1 cellular context compared by ENCODE assay signal in the genomic region with DNA sequence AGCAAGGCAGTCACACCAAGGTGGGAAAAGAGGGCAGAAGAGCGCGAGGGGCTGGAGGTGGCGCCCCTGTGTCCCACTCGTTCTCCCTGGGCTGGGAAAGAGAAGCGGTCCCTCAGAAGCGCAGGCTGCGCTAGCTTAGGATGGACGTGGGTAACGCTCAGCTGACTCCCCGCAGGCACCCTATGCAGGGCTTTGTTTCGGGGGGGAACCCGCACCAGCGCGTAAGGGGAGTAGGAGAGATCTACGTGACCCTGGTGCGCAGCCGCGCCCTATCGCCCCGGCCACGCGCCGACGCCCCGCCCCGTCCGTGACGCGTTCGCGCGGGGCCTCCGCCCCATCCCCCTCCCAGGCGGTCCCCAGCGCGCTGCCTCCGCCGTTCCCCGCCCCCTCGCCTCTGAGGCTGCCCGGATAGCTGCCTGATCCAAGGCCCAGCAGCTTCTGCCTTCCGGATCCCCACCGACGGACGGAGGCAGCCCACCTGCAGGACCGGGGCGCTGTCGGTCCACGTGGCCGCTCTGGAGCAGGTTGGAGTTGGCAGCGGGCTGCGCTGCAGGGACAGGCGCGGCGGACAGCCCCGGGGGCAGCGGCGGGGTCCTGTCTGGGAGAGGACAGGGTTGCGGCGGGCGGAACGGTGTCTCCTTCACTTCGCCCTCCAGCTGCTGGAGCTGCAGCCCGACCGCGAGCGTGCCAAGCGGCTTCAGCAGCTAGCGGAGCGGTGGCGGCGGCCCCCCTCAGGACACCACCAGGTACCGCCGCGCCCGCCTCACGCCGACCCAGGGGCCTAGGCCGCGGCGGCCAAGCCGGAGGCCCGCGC.
TF ChIP-seq lines count a peak whose summit lies in the region.

Gene VDAC2 (plus strand): TSS at position 604 of the 814 bp plus-strand sequence. CDS start 363 bp downstream, outside the sequence.

TF ChIP-seq in HepG2, 621 proteins besides CTCF, POLR2A, EP300 and RAD21 (continued from another document and continues in another):
- TF ChIP-seq, protein P1, sequence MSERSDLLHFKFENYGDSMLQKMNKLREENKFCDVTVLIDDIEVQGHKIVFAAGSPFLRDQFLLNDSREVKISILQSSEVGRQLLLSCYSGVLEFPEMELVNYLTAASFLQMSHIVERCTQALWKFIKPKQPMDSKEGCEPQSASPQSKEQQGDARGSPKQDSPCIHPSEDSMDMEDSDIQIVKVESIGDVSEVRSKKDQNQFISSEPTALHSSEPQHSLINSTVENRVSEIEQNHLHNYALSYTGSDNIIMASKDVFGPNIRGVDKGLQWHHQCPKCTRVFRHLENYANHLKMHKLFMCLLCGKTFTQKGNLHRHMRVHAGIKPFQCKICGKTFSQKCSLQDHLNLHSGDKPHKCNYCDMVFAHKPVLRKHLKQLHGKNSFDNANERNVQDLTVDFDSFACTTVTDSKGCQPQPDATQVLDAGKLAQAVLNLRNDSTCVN (CRISPR knock-in tag; IDR thresholded peaks at IDR 0.05; ENCODE audit: borderline replicate concordance) = peak; percentile 38; the same call in 1 of the 2 replicates
- no peak for TF ChIP-seq FOXA1 (IDR thresholded peaks at IDR 0.05)
- TF ChIP-seq FOXA1 (CRISPR knock-in tag; IDR thresholded peaks at IDR 0.05) = 0 out of 2 replicates have a peak, but pooled peaks have one; percentile 0
- peak; percentile 82 for TF ChIP-seq NR0B2 (CRISPR knock-in tag; IDR thresholded peaks at IDR 0.05)
- no peak for TF ChIP-seq ADNP (CRISPR knock-in tag; IDR thresholded peaks at IDR 0.05)
- no peak for TF ChIP-seq RFXANK (CRISPR knock-in tag; IDR thresholded peaks at IDR 0.05)
- no peak for TF ChIP-seq EHMT2 (IDR thresholded peaks at IDR 0.05; ENCODE audit: borderline replicate concordance, low read depth, low read length)
- no peak for TF ChIP-seq ZNF552 (CRISPR knock-in tag; IDR thresholded peaks at IDR 0.05; ENCODE audit: borderline replicate concordance)
- peak; percentile 93; the same call in 1 of the 2 replicates for TF ChIP-seq KDM3A (CRISPR knock-in tag; IDR thresholded peaks at IDR 0.05; ENCODE audit: low read depth)
- TF ChIP-seq SPEN (CRISPR knock-in tag; IDR thresholded peaks at IDR 0.05; ENCODE audit: low read depth) = peak; percentile 93
- no peak for TF ChIP-seq IKZF1 (IDR thresholded peaks at IDR 0.05)
- TF ChIP-seq, protein P2, sequence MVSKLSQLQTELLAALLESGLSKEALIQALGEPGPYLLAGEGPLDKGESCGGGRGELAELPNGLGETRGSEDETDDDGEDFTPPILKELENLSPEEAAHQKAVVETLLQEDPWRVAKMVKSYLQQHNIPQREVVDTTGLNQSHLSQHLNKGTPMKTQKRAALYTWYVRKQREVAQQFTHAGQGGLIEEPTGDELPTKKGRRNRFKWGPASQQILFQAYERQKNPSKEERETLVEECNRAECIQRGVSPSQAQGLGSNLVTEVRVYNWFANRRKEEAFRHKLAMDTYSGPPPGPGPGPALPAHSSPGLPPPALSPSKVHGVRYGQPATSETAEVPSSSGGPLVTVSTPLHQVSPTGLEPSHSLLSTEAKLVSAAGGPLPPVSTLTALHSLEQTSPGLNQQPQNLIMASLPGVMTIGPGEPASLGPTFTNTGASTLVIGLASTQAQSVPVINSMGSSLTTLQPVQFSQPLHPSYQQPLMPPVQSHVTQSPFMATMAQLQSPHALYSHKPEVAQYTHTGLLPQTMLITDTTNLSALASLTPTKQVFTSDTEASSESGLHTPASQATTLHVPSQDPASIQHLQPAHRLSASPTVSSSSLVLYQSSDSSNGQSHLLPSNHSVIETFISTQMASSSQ (IDR thresholded peaks at IDR 0.05; ENCODE audit: low read depth) = no peak
- TF ChIP-seq, protein P2 (CRISPR knock-in tag; IDR thresholded peaks at IDR 0.05; ENCODE audit: borderline replicate concordance) = peak; percentile 85
- TF ChIP-seq NR2F6 (IDR thresholded peaks at IDR 0.05) = no peak
- TF ChIP-seq NR2F6 (CRISPR knock-in tag; IDR thresholded peaks at IDR 0.05) = peak; percentile 56
- no peak for TF ChIP-seq ZNF20 (CRISPR knock-in tag; IDR thresholded peaks at IDR 0.05)
- TF ChIP-seq ZNF557 (CRISPR knock-in tag; IDR thresholded peaks at IDR 0.05) = no peak; the same call in 1 of the 2 replicates
- TF ChIP-seq ZNF891 (CRISPR knock-in tag; IDR thresholded peaks at IDR 0.05) = peak; percentile 66; the same call in 1 of the 2 replicates
- TF ChIP-seq ZNF780A (CRISPR knock-in tag; IDR thresholded peaks at IDR 0.05) = no peak; the same call in 1 of the 2 replicates
- TF ChIP-seq ZNF761 (CRISPR knock-in tag; conservative IDR thresholded peaks at IDR 0.05) = peak; percentile 60; the same call in 1 of the 2 replicates
- TF ChIP-seq SIN3A (IDR thresholded peaks at IDR 0.05; ENCODE audit: borderline replicate concordance, low read depth, low read length) = no peak
- peak; percentile 14; the same call in 1 of the 2 replicates for TF ChIP-seq TFAP4 (IDR thresholded peaks at IDR 0.05; ENCODE audit: borderline replicate concordance, low read depth)
- no peak; the same call in 1 of the 2 replicates for TF ChIP-seq MED13 (CRISPR knock-in tag; IDR thresholded peaks at IDR 0.05)
- TF ChIP-seq, protein P3, sequence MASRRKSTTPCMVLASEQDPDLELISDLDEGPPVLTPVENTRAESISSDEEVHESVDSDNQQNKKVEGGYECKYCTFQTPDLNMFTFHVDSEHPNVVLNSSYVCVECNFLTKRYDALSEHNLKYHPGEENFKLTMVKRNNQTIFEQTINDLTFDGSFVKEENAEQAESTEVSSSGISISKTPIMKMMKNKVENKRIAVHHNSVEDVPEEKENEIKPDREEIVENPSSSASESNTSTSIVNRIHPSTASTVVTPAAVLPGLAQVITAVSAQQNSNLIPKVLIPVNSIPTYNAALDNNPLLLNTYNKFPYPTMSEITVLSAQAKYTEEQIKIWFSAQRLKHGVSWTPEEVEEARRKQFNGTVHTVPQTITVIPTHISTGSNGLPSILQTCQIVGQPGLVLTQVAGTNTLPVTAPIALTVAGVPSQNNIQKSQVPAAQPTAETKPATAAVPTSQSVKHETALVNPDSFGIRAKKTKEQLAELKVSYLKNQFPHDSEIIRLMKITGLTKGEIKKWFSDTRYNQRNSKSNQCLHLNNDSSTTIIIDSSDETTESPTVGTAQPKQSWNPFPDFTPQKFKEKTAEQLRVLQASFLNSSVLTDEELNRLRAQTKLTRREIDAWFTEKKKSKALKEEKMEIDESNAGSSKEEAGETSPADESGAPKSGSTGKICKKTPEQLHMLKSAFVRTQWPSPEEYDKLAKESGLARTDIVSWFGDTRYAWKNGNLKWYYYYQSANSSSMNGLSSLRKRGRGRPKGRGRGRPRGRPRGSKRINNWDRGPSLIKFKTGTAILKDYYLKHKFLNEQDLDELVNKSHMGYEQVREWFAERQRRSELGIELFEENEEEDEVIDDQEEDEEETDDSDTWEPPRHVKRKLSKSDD (CRISPR knock-in tag; IDR thresholded peaks at IDR 0.05; ENCODE audit: low read depth) = no peak
- no peak for TF ChIP-seq MLXIP (CRISPR knock-in tag; IDR thresholded peaks at IDR 0.05; ENCODE audit: borderline replicate concordance)
- TF ChIP-seq ERF (CRISPR knock-in tag; IDR thresholded peaks at IDR 0.05) = peak; percentile 91
- TF ChIP-seq, protein P4, sequence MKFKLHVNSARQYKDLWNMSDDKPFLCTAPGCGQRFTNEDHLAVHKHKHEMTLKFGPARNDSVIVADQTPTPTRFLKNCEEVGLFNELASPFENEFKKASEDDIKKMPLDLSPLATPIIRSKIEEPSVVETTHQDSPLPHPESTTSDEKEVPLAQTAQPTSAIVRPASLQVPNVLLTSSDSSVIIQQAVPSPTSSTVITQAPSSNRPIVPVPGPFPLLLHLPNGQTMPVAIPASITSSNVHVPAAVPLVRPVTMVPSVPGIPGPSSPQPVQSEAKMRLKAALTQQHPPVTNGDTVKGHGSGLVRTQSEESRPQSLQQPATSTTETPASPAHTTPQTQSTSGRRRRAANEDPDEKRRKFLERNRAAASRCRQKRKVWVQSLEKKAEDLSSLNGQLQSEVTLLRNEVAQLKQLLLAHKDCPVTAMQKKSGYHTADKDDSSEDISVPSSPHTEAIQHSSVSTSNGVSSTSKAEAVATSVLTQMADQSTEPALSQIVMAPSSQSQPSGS (CRISPR knock-in tag; IDR thresholded peaks at IDR 0.05) = peak; percentile 80
- TF ChIP-seq ZNF7 (CRISPR knock-in tag; IDR thresholded peaks at IDR 0.05) = no peak
- TF ChIP-seq ZNF333 (CRISPR knock-in tag; IDR thresholded peaks at IDR 0.05; ENCODE audit: borderline replicate concordance) = peak; percentile 46
- peak; percentile 74; the same call in 1 of the 2 replicates for TF ChIP-seq TMF1 (CRISPR knock-in tag; IDR thresholded peaks at IDR 0.05; ENCODE audit: low read depth)
- TF ChIP-seq PLRG1 (conservative IDR thresholded peaks at IDR 0.05) = no peak
- peak; percentile 78; the same call in 1 of the 2 replicates for TF ChIP-seq TBX2 (CRISPR knock-in tag; IDR thresholded peaks at IDR 0.05; ENCODE audit: borderline replicate concordance)
- TF ChIP-seq PPARG (CRISPR knock-in tag; conservative IDR thresholded peaks at IDR 0.05) = no peak
- TF ChIP-seq MAFF (IDR thresholded peaks at IDR 0.05; ENCODE audit: low read depth, low read length) = no peak
- peak; percentile 92; the same call in 1 of the 2 replicates for TF ChIP-seq YEATS2 (CRISPR knock-in tag; IDR thresholded peaks at IDR 0.05; ENCODE audit: borderline replicate concordance)
- peak; percentile 72 for TF ChIP-seq MED1 (CRISPR knock-in tag; IDR thresholded peaks at IDR 0.05)
- TF ChIP-seq, protein P5, sequence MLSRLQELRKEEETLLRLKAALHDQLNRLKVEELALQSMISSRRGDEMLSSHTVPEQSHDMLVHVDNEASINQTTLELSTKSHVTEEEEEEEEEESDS (CRISPR knock-in tag; IDR thresholded peaks at IDR 0.05; ENCODE audit: borderline replicate concordance) = 0 out of 2 replicates have a peak, but pooled peaks have one; percentile 30
- 0 out of 2 replicates have a peak, but pooled peaks have one; percentile 56 for TF ChIP-seq ZBTB34 (CRISPR knock-in tag; IDR thresholded peaks at IDR 0.05)
- TF ChIP-seq HES4 (CRISPR knock-in tag; IDR thresholded peaks at IDR 0.05; ENCODE audit: borderline replicate concordance) = peak; percentile 36; the same call in 1 of the 2 replicates
- no peak for TF ChIP-seq ZNF460 (CRISPR knock-in tag; IDR thresholded peaks at IDR 0.05; ENCODE audit: borderline replicate concordance)
- peak; percentile 52; the same call in 1 of the 2 replicates for TF ChIP-seq KLF13 (CRISPR knock-in tag; IDR thresholded peaks at IDR 0.05)
- 0 out of 2 replicates have a peak, but pooled peaks have one; percentile 55 for TF ChIP-seq ZNF136 (CRISPR knock-in tag; IDR thresholded peaks at IDR 0.05; ENCODE audit: low read depth)
- TF ChIP-seq REPIN1 (CRISPR knock-in tag; IDR thresholded peaks at IDR 0.05; ENCODE audit: borderline replicate concordance, low read depth) = peak; percentile 79
- no peak; the same call in 1 of the 2 replicates for TF ChIP-seq ZNF354B (CRISPR knock-in tag; IDR thresholded peaks at IDR 0.05)
- peak; percentile 13 for TF ChIP-seq AHR (CRISPR knock-in tag; IDR thresholded peaks at IDR 0.05)
- no peak; the same call in 1 of the 2 replicates for TF ChIP-seq ZNF256 (CRISPR knock-in tag; conservative IDR thresholded peaks at IDR 0.05)
- no peak for TF ChIP-seq ZNF644 (CRISPR knock-in tag; IDR thresholded peaks at IDR 0.05; ENCODE audit: low read depth)
- peak; percentile 59; the same call in 1 of the 2 replicates for TF ChIP-seq ISL2 (CRISPR knock-in tag; IDR thresholded peaks at IDR 0.05)
